In genomic region chr6:36244641-36245280, GRCh38 we compare ENCODE assay signal across 1 cellular context.
A peak's percentile ranks its signal among the peaks of the same experiment; 100 is the strongest.
TF ChIP-seq lines count a peak whose summit lies in the region.

No MANE protein-coding gene starts in this region.

TF ChIP-seq in HepG2, 621 proteins besides CTCF, POLR2A, EP300 and RAD21 (continues in another document):
- TF ChIP-seq NFIC (IDR thresholded peaks at IDR 0.05; ENCODE audit: low read length) (no peak), FOXP4 (CRISPR knock-in tag; IDR thresholded peaks at IDR 0.05) (no peak), ZNF816 (CRISPR knock-in tag; IDR thresholded peaks at IDR 0.05; ENCODE audit: borderline replicate concordance) (no peak), ZNF713 (CRISPR knock-in tag; IDR thresholded peaks at IDR 0.05) (no peak), ZNF264 (CRISPR knock-in tag; IDR thresholded peaks at IDR 0.05) (no peak), ZNF101 (CRISPR knock-in tag; IDR thresholded peaks at IDR 0.05; ENCODE audit: borderline replicate concordance, low read depth) (no peak), ZNF12 (CRISPR knock-in tag; IDR thresholded peaks at IDR 0.05) (no peak), ZBED4 (CRISPR knock-in tag; IDR thresholded peaks at IDR 0.05; ENCODE audit: borderline replicate concordance) (no peak), SOX6 (IDR thresholded peaks at IDR 0.05) (no peak), SOX6 (CRISPR knock-in tag; IDR thresholded peaks at IDR 0.05) (peak; percentile 51), HDAC1 (CRISPR knock-in tag; IDR thresholded peaks at IDR 0.05) (no peak), PHF21A (CRISPR knock-in tag; IDR thresholded peaks at IDR 0.05) (peak; percentile 31; the same call in 1 of the 2 replicates), NFYC (CRISPR knock-in tag; IDR thresholded peaks at IDR 0.05) (peak; percentile 87), MAFF (IDR thresholded peaks at IDR 0.05; ENCODE audit: low read depth, low read length) (peak; percentile 35; the same call in 1 of the 2 replicates), ATAD3A (CRISPR knock-in tag; IDR thresholded peaks at IDR 0.05) (no peak), SNAPC5 (CRISPR knock-in tag; IDR thresholded peaks at IDR 0.05; ENCODE audit: borderline replicate concordance) (no peak), GTF2F1 (IDR thresholded peaks at IDR 0.05; ENCODE audit: low read length) (no peak), MEIS2 (CRISPR knock-in tag; IDR thresholded peaks at IDR 0.05) (peak; percentile 73; the same call in 1 of the 2 replicates), NPAS2 (CRISPR knock-in tag; IDR thresholded peaks at IDR 0.05; ENCODE audit: borderline replicate concordance) (no peak), GFI1 (CRISPR knock-in tag; IDR thresholded peaks at IDR 0.05; ENCODE audit: borderline replicate concordance) (0 out of 2 replicates have a peak, but pooled peaks have one; percentile 25), ZNF160 (CRISPR knock-in tag; IDR thresholded peaks at IDR 0.05) (0 out of 2 replicates have a peak, but pooled peaks have one; percentile 53), IRF9 (CRISPR knock-in tag; IDR thresholded peaks at IDR 0.05; ENCODE audit: borderline replicate concordance) (no peak), HOXA7 (CRISPR knock-in tag; IDR thresholded peaks at IDR 0.05) (no peak), UBTF (CRISPR knock-in tag; IDR thresholded peaks at IDR 0.05) (no peak), ZNF407 (CRISPR knock-in tag; IDR thresholded peaks at IDR 0.05; ENCODE audit: not compliant biosample characterization) (no peak), MAFK (conservative IDR thresholded peaks at IDR 0.05 in 1 of 2, IDR thresholded peaks at IDR 0.05 in 1 of 2; ENCODE audit: low read length in 2 of 2) (peak; percentile 62 to 87), MEIS1 (CRISPR knock-in tag; IDR thresholded peaks at IDR 0.05; ENCODE audit: borderline replicate concordance) (0 out of 2 replicates have a peak, but pooled peaks have one; percentile 58), JARID2 (CRISPR knock-in tag; IDR thresholded peaks at IDR 0.05; ENCODE audit: insufficient replicate concordance) (no peak), SIN3A (IDR thresholded peaks at IDR 0.05; ENCODE audit: borderline replicate concordance, low read depth, low read length) (no peak), ZNF775 (CRISPR knock-in tag; IDR thresholded peaks at IDR 0.05; ENCODE audit: borderline replicate concordance) (no peak), RBAK (CRISPR knock-in tag; IDR thresholded peaks at IDR 0.05) (no peak), SMAD3 (CRISPR knock-in tag; IDR thresholded peaks at IDR 0.05) (no peak), ZXDC (CRISPR knock-in tag; IDR thresholded peaks at IDR 0.05) (no peak), SP1 (IDR thresholded peaks at IDR 0.05) (no peak), SP1 (CRISPR knock-in tag; IDR thresholded peaks at IDR 0.05) (no peak), HOXA5 (CRISPR knock-in tag; IDR thresholded peaks at IDR 0.05) (peak; percentile 83), RFXAP (CRISPR knock-in tag; IDR thresholded peaks at IDR 0.05; ENCODE audit: borderline replicate concordance) (no peak), ZNF329 (CRISPR knock-in tag; IDR thresholded peaks at IDR 0.05; ENCODE audit: low read depth) (no peak), CCDC6 (CRISPR knock-in tag; IDR thresholded peaks at IDR 0.05) (0 out of 2 replicates have a peak, but pooled peaks have one; percentile 35), HMGXB4 (CRISPR knock-in tag; IDR thresholded peaks at IDR 0.05; ENCODE audit: borderline replicate concordance in 1 of 2, low read depth in 1 of 2) (0 out of 4 replicates have a peak, but pooled peaks of 1 of the 2 experiments have one; percentile 12)
